In the genomic region with DNA sequence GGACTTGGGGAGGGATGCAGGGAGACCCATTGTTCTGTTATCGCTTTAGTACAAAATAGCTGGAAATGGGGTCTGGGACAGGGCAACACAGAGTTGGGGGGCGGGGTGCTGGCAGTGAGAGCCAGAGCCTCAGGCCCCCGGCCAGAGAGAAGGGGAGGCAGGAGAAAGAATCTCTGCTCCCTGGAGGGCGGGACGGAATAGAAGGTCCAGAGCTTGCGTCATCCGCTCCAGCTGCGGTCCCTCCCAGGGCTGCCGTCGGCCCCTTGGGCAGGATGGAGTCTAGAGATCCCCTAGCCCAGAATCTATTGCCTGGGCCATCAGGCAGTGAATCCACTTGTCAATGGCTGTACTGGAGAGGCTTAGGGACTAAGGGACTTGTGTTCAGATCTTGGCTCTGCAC, we compare ENCODE assay signal across 2 cellular contexts.
TF ChIP-seq lines count a peak whose summit lies in the region.

No MANE protein-coding gene starts in this region.

TF ChIP-seq in liver, 16 proteins besides CTCF, POLR2A, EP300 and RAD21:
- TF ChIP-seq, protein P1, sequence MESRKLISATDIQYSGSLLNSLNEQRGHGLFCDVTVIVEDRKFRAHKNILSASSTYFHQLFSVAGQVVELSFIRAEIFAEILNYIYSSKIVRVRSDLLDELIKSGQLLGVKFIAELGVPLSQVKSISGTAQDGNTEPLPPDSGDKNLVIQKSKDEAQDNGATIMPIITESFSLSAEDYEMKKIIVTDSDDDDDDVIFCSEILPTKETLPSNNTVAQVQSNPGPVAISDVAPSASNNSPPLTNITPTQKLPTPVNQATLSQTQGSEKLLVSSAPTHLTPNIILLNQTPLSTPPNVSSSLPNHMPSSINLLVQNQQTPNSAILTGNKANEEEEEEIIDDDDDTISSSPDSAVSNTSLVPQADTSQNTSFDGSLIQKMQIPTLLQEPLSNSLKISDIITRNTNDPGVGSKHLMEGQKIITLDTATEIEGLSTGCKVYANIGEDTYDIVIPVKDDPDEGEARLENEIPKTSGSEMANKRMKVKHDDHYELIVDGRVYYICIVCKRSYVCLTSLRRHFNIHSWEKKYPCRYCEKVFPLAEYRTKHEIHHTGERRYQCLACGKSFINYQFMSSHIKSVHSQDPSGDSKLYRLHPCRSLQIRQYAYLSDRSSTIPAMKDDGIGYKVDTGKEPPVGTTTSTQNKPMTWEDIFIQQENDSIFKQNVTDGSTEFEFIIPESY (IDR thresholded peaks at IDR 0.05), result no peak
- TF ChIP-seq, protein P2, sequence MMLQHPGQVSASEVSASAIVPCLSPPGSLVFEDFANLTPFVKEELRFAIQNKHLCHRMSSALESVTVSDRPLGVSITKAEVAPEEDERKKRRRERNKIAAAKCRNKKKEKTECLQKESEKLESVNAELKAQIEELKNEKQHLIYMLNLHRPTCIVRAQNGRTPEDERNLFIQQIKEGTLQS (IDR thresholded peaks at IDR 0.05), result no peak
- TF ChIP-seq HNF4G (IDR thresholded peaks at IDR 0.05) (no peak), JUND (IDR thresholded peaks at IDR 0.05) (no peak), SP1 (IDR thresholded peaks at IDR 0.05) (no peak), GABPA (IDR thresholded peaks at IDR 0.05 in 1 of 2, conservative IDR thresholded peaks at IDR 0.05 in 1 of 2) (no peak), EGR1 (IDR thresholded peaks at IDR 0.05; ENCODE audit: low read depth in 2 of 2) (no peak), NR2F2 (IDR thresholded peaks at IDR 0.05) (no peak), FOXA2 (IDR thresholded peaks at IDR 0.05) (no peak), YY1 (IDR thresholded peaks at IDR 0.05) (no peak), RXRA (IDR thresholded peaks at IDR 0.05) (no peak), TAF1 (conservative IDR thresholded peaks at IDR 0.05) (no peak), HNF4A (conservative IDR thresholded peaks at IDR 0.05) (no peak), FOXA1 (IDR thresholded peaks at IDR 0.05) (no peak)
- TF ChIP-seq, protein P3, sequence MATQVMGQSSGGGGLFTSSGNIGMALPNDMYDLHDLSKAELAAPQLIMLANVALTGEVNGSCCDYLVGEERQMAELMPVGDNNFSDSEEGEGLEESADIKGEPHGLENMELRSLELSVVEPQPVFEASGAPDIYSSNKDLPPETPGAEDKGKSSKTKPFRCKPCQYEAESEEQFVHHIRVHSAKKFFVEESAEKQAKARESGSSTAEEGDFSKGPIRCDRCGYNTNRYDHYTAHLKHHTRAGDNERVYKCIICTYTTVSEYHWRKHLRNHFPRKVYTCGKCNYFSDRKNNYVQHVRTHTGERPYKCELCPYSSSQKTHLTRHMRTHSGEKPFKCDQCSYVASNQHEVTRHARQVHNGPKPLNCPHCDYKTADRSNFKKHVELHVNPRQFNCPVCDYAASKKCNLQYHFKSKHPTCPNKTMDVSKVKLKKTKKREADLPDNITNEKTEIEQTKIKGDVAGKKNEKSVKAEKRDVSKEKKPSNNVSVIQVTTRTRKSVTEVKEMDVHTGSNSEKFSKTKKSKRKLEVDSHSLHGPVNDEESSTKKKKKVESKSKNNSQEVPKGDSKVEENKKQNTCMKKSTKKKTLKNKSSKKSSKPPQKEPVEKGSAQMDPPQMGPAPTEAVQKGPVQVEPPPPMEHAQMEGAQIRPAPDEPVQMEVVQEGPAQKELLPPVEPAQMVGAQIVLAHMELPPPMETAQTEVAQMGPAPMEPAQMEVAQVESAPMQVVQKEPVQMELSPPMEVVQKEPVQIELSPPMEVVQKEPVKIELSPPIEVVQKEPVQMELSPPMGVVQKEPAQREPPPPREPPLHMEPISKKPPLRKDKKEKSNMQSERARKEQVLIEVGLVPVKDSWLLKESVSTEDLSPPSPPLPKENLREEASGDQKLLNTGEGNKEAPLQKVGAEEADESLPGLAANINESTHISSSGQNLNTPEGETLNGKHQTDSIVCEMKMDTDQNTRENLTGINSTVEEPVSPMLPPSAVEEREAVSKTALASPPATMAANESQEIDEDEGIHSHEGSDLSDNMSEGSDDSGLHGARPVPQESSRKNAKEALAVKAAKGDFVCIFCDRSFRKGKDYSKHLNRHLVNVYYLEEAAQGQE (IDR thresholded peaks at IDR 0.05), result no peak
- TF ChIP-seq, protein P4, sequence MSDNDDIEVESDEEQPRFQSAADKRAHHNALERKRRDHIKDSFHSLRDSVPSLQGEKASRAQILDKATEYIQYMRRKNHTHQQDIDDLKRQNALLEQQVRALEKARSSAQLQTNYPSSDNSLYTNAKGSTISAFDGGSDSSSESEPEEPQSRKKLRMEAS (IDR thresholded peaks at IDR 0.05), result no peak

TF ChIP-seq in HepG2, 621 proteins besides CTCF, POLR2A, EP300 and RAD21 (continues in another document):
- TF ChIP-seq MXI1 (IDR thresholded peaks at IDR 0.05; ENCODE audit: borderline replicate concordance, low read depth, low read length) (no peak), ZNF792 (CRISPR knock-in tag; IDR thresholded peaks at IDR 0.05) (no peak), YEATS4 (CRISPR knock-in tag; IDR thresholded peaks at IDR 0.05; ENCODE audit: borderline replicate concordance) (no peak), KAT7 (CRISPR knock-in tag; IDR thresholded peaks at IDR 0.05; ENCODE audit: borderline replicate concordance) (no peak), CREB1 (IDR thresholded peaks at IDR 0.05) (no peak), CREB1 (CRISPR knock-in tag; IDR thresholded peaks at IDR 0.05) (no peak), PLRG1 (conservative IDR thresholded peaks at IDR 0.05) (no peak), KDM2A (CRISPR knock-in tag; IDR thresholded peaks at IDR 0.05; ENCODE audit: borderline replicate concordance, low read depth) (no peak), ZBTB8A (CRISPR knock-in tag; IDR thresholded peaks at IDR 0.05; ENCODE audit: borderline replicate concordance, low read depth) (no peak), FOXJ3 (CRISPR knock-in tag; IDR thresholded peaks at IDR 0.05; ENCODE audit: borderline replicate concordance) (no peak), ZNF749 (CRISPR knock-in tag; IDR thresholded peaks at IDR 0.05; ENCODE audit: borderline replicate concordance) (no peak)
- TF ChIP-seq, protein P5, sequence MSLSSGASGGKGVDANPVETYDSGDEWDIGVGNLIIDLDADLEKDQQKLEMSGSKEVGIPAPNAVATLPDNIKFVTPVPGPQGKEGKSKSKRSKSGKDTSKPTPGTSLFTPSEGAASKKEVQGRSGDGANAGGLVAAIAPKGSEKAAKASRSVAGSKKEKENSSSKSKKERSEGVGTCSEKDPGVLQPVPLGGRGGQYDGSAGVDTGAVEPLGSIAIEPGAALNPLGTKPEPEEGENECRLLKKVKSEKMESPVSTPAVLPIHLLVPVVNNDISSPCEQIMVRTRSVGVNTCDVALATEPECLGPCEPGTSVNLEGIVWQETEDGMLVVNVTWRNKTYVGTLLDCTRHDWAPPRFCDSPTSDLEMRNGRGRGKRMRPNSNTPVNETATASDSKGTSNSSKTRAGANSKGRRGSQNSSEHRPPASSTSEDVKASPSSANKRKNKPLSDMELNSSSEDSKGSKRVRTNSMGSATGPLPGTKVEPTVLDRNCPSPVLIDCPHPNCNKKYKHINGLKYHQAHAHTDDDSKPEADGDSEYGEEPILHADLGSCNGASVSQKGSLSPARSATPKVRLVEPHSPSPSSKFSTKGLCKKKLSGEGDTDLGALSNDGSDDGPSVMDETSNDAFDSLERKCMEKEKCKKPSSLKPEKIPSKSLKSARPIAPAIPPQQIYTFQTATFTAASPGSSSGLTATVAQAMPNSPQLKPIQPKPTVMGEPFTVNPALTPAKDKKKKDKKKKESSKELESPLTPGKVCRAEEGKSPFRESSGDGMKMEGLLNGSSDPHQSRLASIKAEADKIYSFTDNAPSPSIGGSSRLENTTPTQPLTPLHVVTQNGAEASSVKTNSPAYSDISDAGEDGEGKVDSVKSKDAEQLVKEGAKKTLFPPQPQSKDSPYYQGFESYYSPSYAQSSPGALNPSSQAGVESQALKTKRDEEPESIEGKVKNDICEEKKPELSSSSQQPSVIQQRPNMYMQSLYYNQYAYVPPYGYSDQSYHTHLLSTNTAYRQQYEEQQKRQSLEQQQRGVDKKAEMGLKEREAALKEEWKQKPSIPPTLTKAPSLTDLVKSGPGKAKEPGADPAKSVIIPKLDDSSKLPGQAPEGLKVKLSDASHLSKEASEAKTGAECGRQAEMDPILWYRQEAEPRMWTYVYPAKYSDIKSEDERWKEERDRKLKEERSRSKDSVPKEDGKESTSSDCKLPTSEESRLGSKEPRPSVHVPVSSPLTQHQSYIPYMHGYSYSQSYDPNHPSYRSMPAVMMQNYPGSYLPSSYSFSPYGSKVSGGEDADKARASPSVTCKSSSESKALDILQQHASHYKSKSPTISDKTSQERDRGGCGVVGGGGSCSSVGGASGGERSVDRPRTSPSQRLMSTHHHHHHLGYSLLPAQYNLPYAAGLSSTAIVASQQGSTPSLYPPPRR (CRISPR knock-in tag; IDR thresholded peaks at IDR 0.05; ENCODE audit: borderline replicate concordance), result no peak
- TF ChIP-seq, protein P6, sequence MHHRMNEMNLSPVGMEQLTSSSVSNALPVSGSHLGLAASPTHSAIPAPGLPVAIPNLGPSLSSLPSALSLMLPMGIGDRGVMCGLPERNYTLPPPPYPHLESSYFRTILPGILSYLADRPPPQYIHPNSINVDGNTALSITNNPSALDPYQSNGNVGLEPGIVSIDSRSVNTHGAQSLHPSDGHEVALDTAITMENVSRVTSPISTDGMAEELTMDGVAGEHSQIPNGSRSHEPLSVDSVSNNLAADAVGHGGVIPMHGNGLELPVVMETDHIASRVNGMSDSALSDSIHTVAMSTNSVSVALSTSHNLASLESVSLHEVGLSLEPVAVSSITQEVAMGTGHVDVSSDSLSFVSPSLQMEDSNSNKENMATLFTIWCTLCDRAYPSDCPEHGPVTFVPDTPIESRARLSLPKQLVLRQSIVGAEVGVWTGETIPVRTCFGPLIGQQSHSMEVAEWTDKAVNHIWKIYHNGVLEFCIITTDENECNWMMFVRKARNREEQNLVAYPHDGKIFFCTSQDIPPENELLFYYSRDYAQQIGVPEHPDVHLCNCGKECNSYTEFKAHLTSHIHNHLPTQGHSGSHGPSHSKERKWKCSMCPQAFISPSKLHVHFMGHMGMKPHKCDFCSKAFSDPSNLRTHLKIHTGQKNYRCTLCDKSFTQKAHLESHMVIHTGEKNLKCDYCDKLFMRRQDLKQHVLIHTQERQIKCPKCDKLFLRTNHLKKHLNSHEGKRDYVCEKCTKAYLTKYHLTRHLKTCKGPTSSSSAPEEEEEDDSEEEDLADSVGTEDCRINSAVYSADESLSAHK (CRISPR knock-in tag; IDR thresholded peaks at IDR 0.05; ENCODE audit: borderline replicate concordance), result no peak
- TF ChIP-seq, protein P7, sequence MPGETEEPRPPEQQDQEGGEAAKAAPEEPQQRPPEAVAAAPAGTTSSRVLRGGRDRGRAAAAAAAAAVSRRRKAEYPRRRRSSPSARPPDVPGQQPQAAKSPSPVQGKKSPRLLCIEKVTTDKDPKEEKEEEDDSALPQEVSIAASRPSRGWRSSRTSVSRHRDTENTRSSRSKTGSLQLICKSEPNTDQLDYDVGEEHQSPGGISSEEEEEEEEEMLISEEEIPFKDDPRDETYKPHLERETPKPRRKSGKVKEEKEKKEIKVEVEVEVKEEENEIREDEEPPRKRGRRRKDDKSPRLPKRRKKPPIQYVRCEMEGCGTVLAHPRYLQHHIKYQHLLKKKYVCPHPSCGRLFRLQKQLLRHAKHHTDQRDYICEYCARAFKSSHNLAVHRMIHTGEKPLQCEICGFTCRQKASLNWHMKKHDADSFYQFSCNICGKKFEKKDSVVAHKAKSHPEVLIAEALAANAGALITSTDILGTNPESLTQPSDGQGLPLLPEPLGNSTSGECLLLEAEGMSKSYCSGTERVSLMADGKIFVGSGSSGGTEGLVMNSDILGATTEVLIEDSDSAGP (CRISPR knock-in tag; IDR thresholded peaks at IDR 0.05; ENCODE audit: borderline replicate concordance), result no peak
- TF ChIP-seq, protein P8, sequence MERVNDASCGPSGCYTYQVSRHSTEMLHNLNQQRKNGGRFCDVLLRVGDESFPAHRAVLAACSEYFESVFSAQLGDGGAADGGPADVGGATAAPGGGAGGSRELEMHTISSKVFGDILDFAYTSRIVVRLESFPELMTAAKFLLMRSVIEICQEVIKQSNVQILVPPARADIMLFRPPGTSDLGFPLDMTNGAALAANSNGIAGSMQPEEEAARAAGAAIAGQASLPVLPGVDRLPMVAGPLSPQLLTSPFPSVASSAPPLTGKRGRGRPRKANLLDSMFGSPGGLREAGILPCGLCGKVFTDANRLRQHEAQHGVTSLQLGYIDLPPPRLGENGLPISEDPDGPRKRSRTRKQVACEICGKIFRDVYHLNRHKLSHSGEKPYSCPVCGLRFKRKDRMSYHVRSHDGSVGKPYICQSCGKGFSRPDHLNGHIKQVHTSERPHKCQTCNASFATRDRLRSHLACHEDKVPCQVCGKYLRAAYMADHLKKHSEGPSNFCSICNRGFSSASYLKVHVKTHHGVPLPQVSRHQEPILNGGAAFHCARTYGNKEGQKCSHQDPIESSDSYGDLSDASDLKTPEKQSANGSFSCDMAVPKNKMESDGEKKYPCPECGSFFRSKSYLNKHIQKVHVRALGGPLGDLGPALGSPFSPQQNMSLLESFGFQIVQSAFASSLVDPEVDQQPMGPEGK (CRISPR knock-in tag; IDR thresholded peaks at IDR 0.05), result no peak
- TF ChIP-seq, protein P9, sequence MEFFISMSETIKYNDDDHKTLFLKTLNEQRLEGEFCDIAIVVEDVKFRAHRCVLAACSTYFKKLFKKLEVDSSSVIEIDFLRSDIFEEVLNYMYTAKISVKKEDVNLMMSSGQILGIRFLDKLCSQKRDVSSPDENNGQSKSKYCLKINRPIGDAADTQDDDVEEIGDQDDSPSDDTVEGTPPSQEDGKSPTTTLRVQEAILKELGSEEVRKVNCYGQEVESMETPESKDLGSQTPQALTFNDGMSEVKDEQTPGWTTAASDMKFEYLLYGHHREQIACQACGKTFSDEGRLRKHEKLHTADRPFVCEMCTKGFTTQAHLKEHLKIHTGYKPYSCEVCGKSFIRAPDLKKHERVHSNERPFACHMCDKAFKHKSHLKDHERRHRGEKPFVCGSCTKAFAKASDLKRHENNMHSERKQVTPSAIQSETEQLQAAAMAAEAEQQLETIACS (CRISPR knock-in tag; IDR thresholded peaks at IDR 0.05), result no peak
- TF ChIP-seq, protein P10, sequence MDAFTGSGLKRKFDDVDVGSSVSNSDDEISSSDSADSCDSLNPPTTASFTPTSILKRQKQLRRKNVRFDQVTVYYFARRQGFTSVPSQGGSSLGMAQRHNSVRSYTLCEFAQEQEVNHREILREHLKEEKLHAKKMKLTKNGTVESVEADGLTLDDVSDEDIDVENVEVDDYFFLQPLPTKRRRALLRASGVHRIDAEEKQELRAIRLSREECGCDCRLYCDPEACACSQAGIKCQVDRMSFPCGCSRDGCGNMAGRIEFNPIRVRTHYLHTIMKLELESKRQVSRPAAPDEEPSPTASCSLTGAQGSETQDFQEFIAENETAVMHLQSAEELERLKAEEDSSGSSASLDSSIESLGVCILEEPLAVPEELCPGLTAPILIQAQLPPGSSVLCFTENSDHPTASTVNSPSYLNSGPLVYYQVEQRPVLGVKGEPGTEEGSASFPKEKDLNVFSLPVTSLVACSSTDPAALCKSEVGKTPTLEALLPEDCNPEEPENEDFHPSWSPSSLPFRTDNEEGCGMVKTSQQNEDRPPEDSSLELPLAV (CRISPR knock-in tag; conservative IDR thresholded peaks at IDR 0.05; ENCODE audit: low read depth), result no peak
- TF ChIP-seq, protein P11, sequence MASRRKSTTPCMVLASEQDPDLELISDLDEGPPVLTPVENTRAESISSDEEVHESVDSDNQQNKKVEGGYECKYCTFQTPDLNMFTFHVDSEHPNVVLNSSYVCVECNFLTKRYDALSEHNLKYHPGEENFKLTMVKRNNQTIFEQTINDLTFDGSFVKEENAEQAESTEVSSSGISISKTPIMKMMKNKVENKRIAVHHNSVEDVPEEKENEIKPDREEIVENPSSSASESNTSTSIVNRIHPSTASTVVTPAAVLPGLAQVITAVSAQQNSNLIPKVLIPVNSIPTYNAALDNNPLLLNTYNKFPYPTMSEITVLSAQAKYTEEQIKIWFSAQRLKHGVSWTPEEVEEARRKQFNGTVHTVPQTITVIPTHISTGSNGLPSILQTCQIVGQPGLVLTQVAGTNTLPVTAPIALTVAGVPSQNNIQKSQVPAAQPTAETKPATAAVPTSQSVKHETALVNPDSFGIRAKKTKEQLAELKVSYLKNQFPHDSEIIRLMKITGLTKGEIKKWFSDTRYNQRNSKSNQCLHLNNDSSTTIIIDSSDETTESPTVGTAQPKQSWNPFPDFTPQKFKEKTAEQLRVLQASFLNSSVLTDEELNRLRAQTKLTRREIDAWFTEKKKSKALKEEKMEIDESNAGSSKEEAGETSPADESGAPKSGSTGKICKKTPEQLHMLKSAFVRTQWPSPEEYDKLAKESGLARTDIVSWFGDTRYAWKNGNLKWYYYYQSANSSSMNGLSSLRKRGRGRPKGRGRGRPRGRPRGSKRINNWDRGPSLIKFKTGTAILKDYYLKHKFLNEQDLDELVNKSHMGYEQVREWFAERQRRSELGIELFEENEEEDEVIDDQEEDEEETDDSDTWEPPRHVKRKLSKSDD (CRISPR knock-in tag; IDR thresholded peaks at IDR 0.05; ENCODE audit: low read depth), result no peak
